In genomic region chr12:126355346-126355745, GRCh38 we compare ENCODE assay signal across 18 cellular contexts.
DNase-seq lines count a peak whose midpoint lies in the region; ATAC-seq and TF ChIP-seq lines count a peak whose summit lies in the region.
"Had no signal": no experiment of that assay in that cellular context is flagged by ENCODE, and none has a peak within 500 bp of the region (broad histone marks: within the 10 kb centered on the region; RNA-seq: fewer than 3 reads in every experiment).

No MANE protein-coding gene starts in this region.

- CTCF ChIA-PET in activated naive CD4-positive, alpha-beta T cell treated with anti-CD3 and anti-CD28 coated beads for 36 hours (lab: Charles Lee): interaction anchor here (0.5 kb wide), 1 partner anchor 919 kb away, joined by 4 read pairs; no protein-coding TSS in a partner anchor

- peaks cover 10% of the 10 kb centered on the region for H3K9me3 Mint-ChIP-seq in activated naive CD4-positive, alpha-beta T cell treated with anti-CD3 and anti-CD28 coated beads for 36 hours

- no peaks in the 10 kb centered on the region for H4K20me1 ChIP-seq in KMS-11 (ENCODE audit: insufficient read depth)
- H4K20me1 ChIP-seq: BLaER1 had no signal

- H3K27ac ChIP-seq in KMS-11: peak overlapping the region; percentile 48; the same call in 1 of the 2 replicates
- H3K27ac ChIP-seq in foreskin keratinocyte: no peak overlapping the region
- no peak overlapping the region for H3K27ac ChIP-seq in ovary
- no peak overlapping the region for H3K27ac ChIP-seq in stomach
- H3K27ac ChIP-seq: BLaER1, Peyer's patch, SJCRH30 had no signal

- H2AFZ ChIP-seq in KMS-11 (ENCODE audit: low read depth): no peak overlapping the region

- WGBS in ovary, 3 donors: 73 to 83% (median 74%) methylated on average over 2 of the region's 2 CpGs
- WGBS in stomach, 5 donors: 79 to 95% (median 81%) methylated on average over 2 of the region's 2 CpGs

- H3K4me3 ChIP-seq in KMS-11 (IDR thresholded peaks at IDR 0.05; ENCODE audit: insufficient read depth, low read depth, low read length) (no peak overlapping the region), ovary (no peak overlapping the region), stomach (no peak overlapping the region)
- H3K4me3 ChIP-seq: BLaER1, K562, Peyer's patch, SJCRH30 had no signal

- peaks cover 8% of the 10 kb centered on the region for H3K4me1 Mint-ChIP-seq in activated naive CD4-positive, alpha-beta T cell treated with anti-CD3 and anti-CD28 coated beads for 36 hours (ENCODE audit: low read depth)
- H3K4me1 Mint-ChIP-seq: CD4-positive, alpha-beta memory T cell had no signal

- no peaks in the 10 kb centered on the region for H3K27me3 Mint-ChIP-seq in activated naive CD4-positive, alpha-beta T cell treated with anti-CD3 and anti-CD28 coated beads for 36 hours (ENCODE audit: low read depth)
- H3K27me3 Mint-ChIP-seq: CD4-positive, alpha-beta memory T cell had no signal

- ATAC-seq in foreskin keratinocyte: no peak
- ATAC-seq: K562 had no signal

- no peak overlapping the region for H3K4me3 Mint-ChIP-seq in activated naive CD4-positive, alpha-beta T cell treated with anti-CD3 and anti-CD28 coated beads for 36 hours
- H3K4me3 Mint-ChIP-seq: CD4-positive, alpha-beta memory T cell had no signal

- H3K4me2 ChIP-seq in KMS-11: peak overlapping the region; percentile 39
- H3K4me2 ChIP-seq: BLaER1 had no signal

- TF ChIP-seq CTCF in KMS-11 (conservative IDR thresholded peaks at IDR 0.05; ENCODE audit: low read depth, low read length) (no peak), foreskin keratinocyte (conservative IDR thresholded peaks at IDR 0.05) (no peak), ovary (IDR thresholded peaks at IDR 0.05) (no peak), stomach (IDR thresholded peaks at IDR 0.05) (no peak)

- intact Hi-C loops in activated naive CD4-positive, alpha-beta T cell treated with anti-CD3 and anti-CD28 coated beads for 36 hours (cut with micrococcal nuclease): loop anchor here (2.0 kb wide), 1 partner anchor 233 kb away; no protein-coding TSS in a partner anchor
- intact Hi-C loops in ovary (cut with DNase I) (no loop called here), stomach (cut with DNase I; ENCODE audit: low total_unique reads) (no loop called here)

- no peaks in the 10 kb centered on the region for H3K27me3 ChIP-seq in KMS-11 (ENCODE audit: insufficient read depth, low read depth)
- H3K27me3 ChIP-seq in foreskin keratinocyte: no peaks in the 10 kb centered on the region
- H3K27me3 ChIP-seq in ovary: no peaks in the 10 kb centered on the region
- no peaks in the 10 kb centered on the region for H3K27me3 ChIP-seq in stomach
- H3K27me3 ChIP-seq: BLaER1, Peyer's patch, SJCRH30 had no signal

- no peaks in the 10 kb centered on the region for H3K9me3 ChIP-seq in ovary
- peaks cover 0 to 34% (median 10%) of the 10 kb centered on the region in 4 donors for H3K9me3 ChIP-seq in stomach
- H3K9me3 ChIP-seq: Caco-2, Peyer's patch, SJCRH30 had no signal

- no peaks in the 10 kb centered on the region for H3K36me3 Mint-ChIP-seq in activated naive CD4-positive, alpha-beta T cell treated with anti-CD3 and anti-CD28 coated beads for 36 hours (ENCODE audit: low read depth)
- H3K36me3 Mint-ChIP-seq: CD4-positive, alpha-beta memory T cell had no signal

- H3K36me3 ChIP-seq in KMS-11 (ENCODE audit: insufficient read depth): no peaks in the 10 kb centered on the region
- H3K36me3 ChIP-seq in ovary: no peaks in the 10 kb centered on the region
- H3K36me3 ChIP-seq in stomach: no peaks in the 10 kb centered on the region
- H3K36me3 ChIP-seq: BLaER1, Peyer's patch, SJCRH30 had no signal

- TF ChIP-seq POLR2A in ovary (IDR thresholded peaks at IDR 0.05) (no peak), stomach (IDR thresholded peaks at IDR 0.05) (no peak)

- DNase-seq in activated naive CD4-positive, alpha-beta T cell treated with anti-CD3 and anti-CD28 coated beads for 36 hours: no peak
- DNase-seq in activated naive CD4-positive, alpha-beta T cell treated with Interleukin-2 at 50 U/mL for 16 hours: no peak
- DNase-seq in RPMI7951 (ENCODE audit: low read depth) (peak; percentile 57), foreskin keratinocyte (no peak), ovary (no peak), stomach (no peak)
- DNase-seq: Caco-2; CD4-positive, alpha-beta memory T cell; NCI-H1092; NCI-H1436; NCI-H2029; NCI-H774; Peyer's patch; SJCRH30; T-helper 1 cell had no signal

- peak overlapping the region; percentile 30 for H3K27ac Mint-ChIP-seq in activated naive CD4-positive, alpha-beta T cell treated with anti-CD3 and anti-CD28 coated beads for 36 hours
- H3K27ac Mint-ChIP-seq: CD4-positive, alpha-beta memory T cell had no signal

- no peak overlapping the region for H3K9ac ChIP-seq in KMS-11
- H3K9ac ChIP-seq: BLaER1 had no signal

- no peak for TF ChIP-seq EP300 in ovary (IDR thresholded peaks at IDR 0.05)
- TF ChIP-seq EP300 in stomach (IDR thresholded peaks at IDR 0.05): no peak

- H3K79me2 ChIP-seq in KMS-11 (ENCODE audit: insufficient read depth, low read depth): no peaks in the 10 kb centered on the region

- peaks cover 20% of the 10 kb centered on the region for H3K4me1 ChIP-seq in KMS-11 (ENCODE audit: low read depth, poor library complexity, severe bottlenecking)
- no peaks in the 10 kb centered on the region for H3K4me1 ChIP-seq in foreskin keratinocyte
- no peaks in the 10 kb centered on the region for H3K4me1 ChIP-seq in ovary (ENCODE audit: insufficient read depth)
- H3K4me1 ChIP-seq in stomach: no peaks in the 10 kb centered on the region
- H3K4me1 ChIP-seq: Caco-2, Peyer's patch, SJCRH30 had no signal
